In genomic region chr6:35024601-35025054, GRCh38 we compare ENCODE assay signal across 8 cellular contexts.
DNase-seq lines count a peak whose midpoint lies in the region; TF ChIP-seq lines count a peak whose summit lies in the region.

No MANE protein-coding gene starts in this region.

- TF ChIP-seq CTCF in neural crest cell (conservative IDR thresholded peaks at IDR 0.05), result no peak

- H3K27me3 ChIP-seq in H7 (ENCODE audit: control insufficient read depth, insufficient read depth, low read length), result no peaks in the 10 kb centered on the region
- no peaks in the 10 kb centered on the region for H3K27me3 ChIP-seq in esophagus (ENCODE audit: control insufficient read depth in 1 of 2, insufficient read depth in 2 of 2, low read length in 2 of 2)

- H3K9me3 Mint-ChIP-seq in neural crest cell, result no peaks in the 10 kb centered on the region

- no peak overlapping the region for H3K4me3 Mint-ChIP-seq in neural crest cell

- no peaks in the 10 kb centered on the region; the same call in 1 of the 2 replicates for H3K36me3 ChIP-seq in H7 (replicated peaks; ENCODE audit: control insufficient read depth, insufficient read depth, low read length)
- peaks cover 0 to 2% of the 10 kb centered on the region in 2 donors for H3K36me3 ChIP-seq in esophagus (ENCODE audit: control insufficient read depth in 2 of 2, insufficient read depth in 2 of 2, low read length in 1 of 2)

- H3K36me3 Mint-ChIP-seq in neural crest cell (ENCODE audit: low read depth), result no peaks in the 10 kb centered on the region

- H3K27ac Mint-ChIP-seq in neural crest cell (ENCODE audit: unreplicated experiment), result peak overlapping the region; percentile 45

- H3K9me3 ChIP-seq in esophagus (ENCODE audit: control insufficient read depth in 2 of 2, insufficient read depth in 1 of 2, low read depth in 1 of 2, low read length in 1 of 2), result no peaks in the 10 kb centered on the region

- H3K4me1 ChIP-seq in esophagus (ENCODE audit: control insufficient read depth in 2 of 2, insufficient read depth in 2 of 2, low read length in 1 of 2), result peaks cover 2 to 16% of the 10 kb centered on the region in 2 donors

- peak overlapping the region; percentile 83 to 87 for H3K27ac ChIP-seq in esophagus (ENCODE audit: low read depth in 2 of 2, low read length in 1 of 2)

- no peaks in the 10 kb centered on the region for H3K27me3 Mint-ChIP-seq in neural crest cell (ENCODE audit: low read depth)

- H3K4me3 ChIP-seq in H7 (ENCODE audit: insufficient read depth, low read depth, low read length) (no peak overlapping the region), esophagus (ENCODE audit: low read depth in 1 of 2, low read length in 2 of 2) (no peak overlapping the region)

- H3K4me1 Mint-ChIP-seq in neural crest cell, result peaks cover 43% of the 10 kb centered on the region

- DNase-seq in H7 (peak; percentile 55), NCI-H69 (lab: John Stamatoyannopoulos, UW) (peak; percentile 94), neural crest cell (ENCODE audit: low read depth, low spot score) (no peak), posterior vena cava (ENCODE audit: low spot score) (no peak), DMS114 treated with DMSO at 0.1 percent for 48 hours (lab: John Stamatoyannopoulos, UW; ENCODE audit: unreplicated experiment) (no peak), Kasumi-1 (lab: John Stamatoyannopoulos, UW) (no peak), SKM-1 (lab: John Stamatoyannopoulos, UW; ENCODE audit: unreplicated experiment) (no peak)

- 17 to 31% methylated on average over 4 of the region's 4 CpGs for WGBS in esophagus, 2 donors

- intact Hi-C loops in posterior vena cava (cut with DNase I), result no loop called here

Comparison
In these comparisons a context has a peak if more than half of its experiments do, and no peak if none do; other contexts are left out.
1. DNase-seq: peak in H7 (single experiment) and NCI-H69 (single experiment); none in neural crest cell (single experiment), posterior vena cava (single experiment), DMS114 treated with DMSO at 0.1 percent for 48 hours (single experiment), Kasumi-1 (0 of 2) and SKM-1 (single experiment).